ENCODE assay signal across 1 cellular context in genomic region chr12:56724989-56725722, GRCh38.
A peak's percentile ranks its signal among the peaks of the same experiment; 100 is the strongest.
TF ChIP-seq lines count a peak whose summit lies in the region.

TSS of gene NACA (minus strand) at chr12:56725299. CDS start at chr12:56724521, 778 bp downstream.

TF ChIP-seq in K562, 482 proteins besides CTCF, POLR2A, EP300 and RAD21 (continued from another document and continues in another):
- TF ChIP-seq, protein P1, sequence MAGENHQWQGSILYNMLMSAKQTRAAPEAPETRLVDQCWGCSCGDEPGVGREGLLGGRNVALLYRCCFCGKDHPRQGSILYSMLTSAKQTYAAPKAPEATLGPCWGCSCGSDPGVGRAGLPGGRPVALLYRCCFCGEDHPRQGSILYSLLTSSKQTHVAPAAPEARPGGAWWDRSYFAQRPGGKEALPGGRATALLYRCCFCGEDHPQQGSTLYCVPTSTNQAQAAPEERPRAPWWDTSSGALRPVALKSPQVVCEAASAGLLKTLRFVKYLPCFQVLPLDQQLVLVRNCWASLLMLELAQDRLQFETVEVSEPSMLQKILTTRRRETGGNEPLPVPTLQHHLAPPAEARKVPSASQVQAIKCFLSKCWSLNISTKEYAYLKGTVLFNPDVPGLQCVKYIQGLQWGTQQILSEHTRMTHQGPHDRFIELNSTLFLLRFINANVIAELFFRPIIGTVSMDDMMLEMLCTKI (IDR thresholded peaks at IDR 0.05; ENCODE audit: partially characterized antibody), result no peak
- no peak for TF ChIP-seq SNRNP70 (optimal IDR thresholded peaks at IDR 0.05; ENCODE audit: low read depth, low read length)
- TF ChIP-seq, protein P2, sequence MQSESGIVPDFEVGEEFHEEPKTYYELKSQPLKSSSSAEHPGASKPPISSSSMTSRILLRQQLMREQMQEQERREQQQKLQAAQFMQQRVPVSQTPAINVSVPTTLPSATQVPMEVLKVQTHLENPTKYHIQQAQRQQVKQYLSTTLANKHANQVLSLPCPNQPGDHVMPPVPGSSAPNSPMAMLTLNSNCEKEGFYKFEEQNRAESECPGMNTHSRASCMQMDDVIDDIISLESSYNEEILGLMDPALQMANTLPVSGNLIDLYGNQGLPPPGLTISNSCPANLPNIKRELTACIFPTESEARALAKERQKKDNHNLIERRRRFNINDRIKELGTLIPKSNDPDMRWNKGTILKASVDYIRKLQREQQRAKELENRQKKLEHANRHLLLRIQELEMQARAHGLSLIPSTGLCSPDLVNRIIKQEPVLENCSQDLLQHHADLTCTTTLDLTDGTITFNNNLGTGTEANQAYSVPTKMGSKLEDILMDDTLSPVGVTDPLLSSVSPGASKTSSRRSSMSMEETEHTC (IDR thresholded peaks at IDR 0.05), result 0 out of 2 replicates have a peak, but pooled peaks have one; percentile 16
- TF ChIP-seq HNRNPL (IDR thresholded peaks at IDR 0.05; ENCODE audit: low read depth, low read length), result no peak
- TF ChIP-seq SREBF1 (IDR thresholded peaks at IDR 0.05; ENCODE audit: borderline replicate concordance, low read depth, low read length), result 0 out of 2 replicates have a peak, but pooled peaks have one; percentile 12
- no peak for TF ChIP-seq RUNX1 (IDR thresholded peaks at IDR 0.05; ENCODE audit: low read depth)
- TF ChIP-seq NBN (IDR thresholded peaks at IDR 0.05; ENCODE audit: low read depth), result peak; percentile 53
- TF ChIP-seq ZNF398 (CRISPR knock-in tag; IDR thresholded peaks at IDR 0.05), result no peak
- TF ChIP-seq, protein P3, sequence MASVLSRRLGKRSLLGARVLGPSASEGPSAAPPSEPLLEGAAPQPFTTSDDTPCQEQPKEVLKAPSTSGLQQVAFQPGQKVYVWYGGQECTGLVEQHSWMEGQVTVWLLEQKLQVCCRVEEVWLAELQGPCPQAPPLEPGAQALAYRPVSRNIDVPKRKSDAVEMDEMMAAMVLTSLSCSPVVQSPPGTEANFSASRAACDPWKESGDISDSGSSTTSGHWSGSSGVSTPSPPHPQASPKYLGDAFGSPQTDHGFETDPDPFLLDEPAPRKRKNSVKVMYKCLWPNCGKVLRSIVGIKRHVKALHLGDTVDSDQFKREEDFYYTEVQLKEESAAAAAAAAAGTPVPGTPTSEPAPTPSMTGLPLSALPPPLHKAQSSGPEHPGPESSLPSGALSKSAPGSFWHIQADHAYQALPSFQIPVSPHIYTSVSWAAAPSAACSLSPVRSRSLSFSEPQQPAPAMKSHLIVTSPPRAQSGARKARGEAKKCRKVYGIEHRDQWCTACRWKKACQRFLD (CRISPR knock-in tag; IDR thresholded peaks at IDR 0.05), result no peak
- no peak for TF ChIP-seq ZNF133 (CRISPR knock-in tag; IDR thresholded peaks at IDR 0.05)
- TF ChIP-seq ID3 (CRISPR knock-in tag; IDR thresholded peaks at IDR 0.05), result no peak
- 0 out of 2 replicates have a peak, but pooled peaks have one; percentile 56 for TF ChIP-seq ID3 (tag; IDR thresholded peaks at IDR 0.05)
- 0 out of 2 replicates have a peak, but pooled peaks have one; percentile 59 for TF ChIP-seq NR1H2 (CRISPR knock-in tag; IDR thresholded peaks at IDR 0.05)
- no peak for TF ChIP-seq ZNF75A (CRISPR knock-in tag; IDR thresholded peaks at IDR 0.05)
- 0 out of 2 replicates have a peak, but pooled peaks have one; percentile 19 for TF ChIP-seq SMAD3 (CRISPR knock-in tag; conservative IDR thresholded peaks at IDR 0.05)
- no peak for TF ChIP-seq ZNF175 (CRISPR knock-in tag; IDR thresholded peaks at IDR 0.05; ENCODE audit: low read depth)
- TF ChIP-seq, protein P4, sequence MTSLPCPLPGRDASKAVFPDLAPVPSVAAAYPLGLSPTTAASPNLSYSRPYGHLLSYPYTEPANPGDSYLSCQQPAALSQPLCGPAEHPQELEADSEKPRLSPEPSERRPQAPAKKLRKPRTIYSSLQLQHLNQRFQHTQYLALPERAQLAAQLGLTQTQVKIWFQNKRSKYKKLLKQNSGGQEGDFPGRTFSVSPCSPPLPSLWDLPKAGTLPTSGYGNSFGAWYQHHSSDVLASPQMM (CRISPR knock-in tag; IDR thresholded peaks at IDR 0.05), result no peak
- TF ChIP-seq ZNF24 (IDR thresholded peaks at IDR 0.05), result no peak; the same call in 1 of the 2 replicates
- TF ChIP-seq, protein P5, sequence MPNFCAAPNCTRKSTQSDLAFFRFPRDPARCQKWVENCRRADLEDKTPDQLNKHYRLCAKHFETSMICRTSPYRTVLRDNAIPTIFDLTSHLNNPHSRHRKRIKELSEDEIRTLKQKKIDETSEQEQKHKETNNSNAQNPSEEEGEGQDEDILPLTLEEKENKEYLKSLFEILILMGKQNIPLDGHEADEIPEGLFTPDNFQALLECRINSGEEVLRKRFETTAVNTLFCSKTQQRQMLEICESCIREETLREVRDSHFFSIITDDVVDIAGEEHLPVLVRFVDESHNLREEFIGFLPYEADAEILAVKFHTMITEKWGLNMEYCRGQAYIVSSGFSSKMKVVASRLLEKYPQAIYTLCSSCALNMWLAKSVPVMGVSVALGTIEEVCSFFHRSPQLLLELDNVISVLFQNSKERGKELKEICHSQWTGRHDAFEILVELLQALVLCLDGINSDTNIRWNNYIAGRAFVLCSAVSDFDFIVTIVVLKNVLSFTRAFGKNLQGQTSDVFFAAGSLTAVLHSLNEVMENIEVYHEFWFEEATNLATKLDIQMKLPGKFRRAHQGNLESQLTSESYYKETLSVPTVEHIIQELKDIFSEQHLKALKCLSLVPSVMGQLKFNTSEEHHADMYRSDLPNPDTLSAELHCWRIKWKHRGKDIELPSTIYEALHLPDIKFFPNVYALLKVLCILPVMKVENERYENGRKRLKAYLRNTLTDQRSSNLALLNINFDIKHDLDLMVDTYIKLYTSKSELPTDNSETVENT (CRISPR knock-in tag; IDR thresholded peaks at IDR 0.05), result peak; percentile 79; the same call in 1 of the 2 replicates
- TF ChIP-seq ZNF408 (CRISPR knock-in tag; IDR thresholded peaks at IDR 0.05; ENCODE audit: low read depth), result no peak
- TF ChIP-seq ZKSCAN8 (CRISPR knock-in tag; IDR thresholded peaks at IDR 0.05), result no peak
- TF ChIP-seq RBM25 (IDR thresholded peaks at IDR 0.05; ENCODE audit: low read depth, low read length, severe bottlenecking), result no peak
- TF ChIP-seq BHLHE40 (IDR thresholded peaks at IDR 0.05; ENCODE audit: low read length), result peak; percentile 66; the same call in 1 of the 2 replicates
- no peak for TF ChIP-seq CEBPG (CRISPR knock-in tag; IDR thresholded peaks at IDR 0.05)
- TF ChIP-seq CEBPG (tag; conservative IDR thresholded peaks at IDR 0.05 in 1 of 2, IDR thresholded peaks at IDR 0.05 in 1 of 2), result no peak
- TF ChIP-seq DDX20 (tag; IDR thresholded peaks at IDR 0.05; ENCODE audit: low read depth), result no peak
- TF ChIP-seq HMG20B (CRISPR knock-in tag; IDR thresholded peaks at IDR 0.05), result no peak
- TF ChIP-seq, protein P6, sequence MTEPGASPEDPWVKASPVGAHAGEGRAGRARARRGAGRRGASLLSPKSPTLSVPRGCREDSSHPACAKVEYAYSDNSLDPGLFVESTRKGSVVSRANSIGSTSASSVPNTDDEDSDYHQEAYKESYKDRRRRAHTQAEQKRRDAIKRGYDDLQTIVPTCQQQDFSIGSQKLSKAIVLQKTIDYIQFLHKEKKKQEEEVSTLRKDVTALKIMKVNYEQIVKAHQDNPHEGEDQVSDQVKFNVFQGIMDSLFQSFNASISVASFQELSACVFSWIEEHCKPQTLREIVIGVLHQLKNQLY (CRISPR knock-in tag; conservative IDR thresholded peaks at IDR 0.05), result no peak; a peak in 1 of 4 replicates
- TF ChIP-seq ZNF121 (CRISPR knock-in tag; conservative IDR thresholded peaks at IDR 0.05), result no peak
- no peak; the same call in 1 of the 2 replicates for TF ChIP-seq CC2D1A (IDR thresholded peaks at IDR 0.05)
- peak; percentile 98 for TF ChIP-seq GABPB1 (CRISPR knock-in tag; IDR thresholded peaks at IDR 0.05)
- no peak for TF ChIP-seq HOMEZ (CRISPR knock-in tag; IDR thresholded peaks at IDR 0.05)
- peak; percentile 91 for TF ChIP-seq GMEB1 (CRISPR knock-in tag; IDR thresholded peaks at IDR 0.05)
- TF ChIP-seq, protein P7, sequence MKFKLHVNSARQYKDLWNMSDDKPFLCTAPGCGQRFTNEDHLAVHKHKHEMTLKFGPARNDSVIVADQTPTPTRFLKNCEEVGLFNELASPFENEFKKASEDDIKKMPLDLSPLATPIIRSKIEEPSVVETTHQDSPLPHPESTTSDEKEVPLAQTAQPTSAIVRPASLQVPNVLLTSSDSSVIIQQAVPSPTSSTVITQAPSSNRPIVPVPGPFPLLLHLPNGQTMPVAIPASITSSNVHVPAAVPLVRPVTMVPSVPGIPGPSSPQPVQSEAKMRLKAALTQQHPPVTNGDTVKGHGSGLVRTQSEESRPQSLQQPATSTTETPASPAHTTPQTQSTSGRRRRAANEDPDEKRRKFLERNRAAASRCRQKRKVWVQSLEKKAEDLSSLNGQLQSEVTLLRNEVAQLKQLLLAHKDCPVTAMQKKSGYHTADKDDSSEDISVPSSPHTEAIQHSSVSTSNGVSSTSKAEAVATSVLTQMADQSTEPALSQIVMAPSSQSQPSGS (CRISPR knock-in tag; IDR thresholded peaks at IDR 0.05), result no peak
- no peak for TF ChIP-seq SMARCB1 (IDR thresholded peaks at IDR 0.05; ENCODE audit: insufficient read length, low read depth)
- TF ChIP-seq RNF219 (CRISPR knock-in tag; IDR thresholded peaks at IDR 0.05), result no peak
- peak; percentile 44 for TF ChIP-seq SP2 (IDR thresholded peaks at IDR 0.05; ENCODE audit: extremely low read depth, low read depth, low read length, poor library complexity, severe bottlenecking)
- no peak for TF ChIP-seq HNRNPH1 (optimal IDR thresholded peaks at IDR 0.05; ENCODE audit: low read depth, low read length)
- TF ChIP-seq ZNF282 (CRISPR knock-in tag; IDR thresholded peaks at IDR 0.05), result no peak
- TF ChIP-seq ZNF197 (CRISPR knock-in tag; IDR thresholded peaks at IDR 0.05; ENCODE audit: low read depth), result no peak
- no peak for TF ChIP-seq TFAM (CRISPR knock-in tag; conservative IDR thresholded peaks at IDR 0.05)
- no peak for TF ChIP-seq NFIX (CRISPR knock-in tag; IDR thresholded peaks at IDR 0.05; ENCODE audit: low read depth)
- no peak for TF ChIP-seq TFE3 (CRISPR knock-in tag; IDR thresholded peaks at IDR 0.05)
- 0 out of 4 replicates have a peak, but pooled peaks of 1 of the 2 experiments have one; percentile 63 for TF ChIP-seq MCM7 (IDR thresholded peaks at IDR 0.05)
- peak; percentile 99 for TF ChIP-seq NR2C1 (IDR thresholded peaks at IDR 0.05)
- TF ChIP-seq NR2C1 (tag; IDR thresholded peaks at IDR 0.05), result peak; percentile 99
